8 cellular contexts compared by ENCODE assay signal in genomic region chr12:4267904-4268548, GRCh38. TPM values are rescaled to one million over a fixed set of nuclear protein-coding genes. Genes with fewer than 3 reads are reported as not detected.
DNase-seq lines count a peak whose midpoint lies in the region; ATAC-seq, FAIRE-seq and TF ChIP-seq lines count a peak whose summit lies in the region.
"Had no signal": no experiment of that assay in that cellular context is flagged by ENCODE, and none has a peak within 500 bp of the region (broad histone marks: within the 10 kb centered on the region; RNA-seq: fewer than 3 reads in every experiment).

No MANE protein-coding gene starts in this region.

- peaks cover 21% of the 10 kb centered on the region for H3K27me3 Mint-ChIP-seq in neural progenitor cell (ENCODE audit: insufficient read depth, low read depth)

- peaks cover 97% of the 10 kb centered on the region for H3K27me3 ChIP-seq in neural progenitor cell

- no peaks in the 10 kb centered on the region for H3K9me3 ChIP-seq in neural progenitor cell (ENCODE audit: low read depth)

- no peaks in the 10 kb centered on the region for H4K20me1 ChIP-seq in neural progenitor cell (ENCODE audit: low read depth)

- H3F3A ChIP-seq in neural progenitor cell (ENCODE audit: low read depth) = peaks cover 41% of the 10 kb centered on the region

- TF ChIP-seq RAD21 in Ishikawa (IDR thresholded peaks at IDR 0.05; ENCODE audit: low read depth) = no peak

- H3K79me2 ChIP-seq in neural progenitor cell (ENCODE audit: low read depth) = no peaks in the 10 kb centered on the region

- H3K9me3 Mint-ChIP-seq in neural progenitor cell = no peaks in the 10 kb centered on the region

- H3K4me3 ChIP-seq in coronary artery (peak overlapping the region; percentile 96), neural progenitor cell (peak overlapping the region; percentile 82)

- TF ChIP-seq EP300 in Ishikawa (IDR thresholded peaks at IDR 0.05; ENCODE audit: borderline replicate concordance) = no peak

- FAIRE-seq in urothelium cell line (lab: Jason Lieb, UNC) = no peak

- peak; percentile 19 for DNase-seq in Caki2 (ENCODE audit: low read depth)
- DNase-seq in coronary artery (ENCODE audit: low spot score) = no peak
- no peak for DNase-seq in neural progenitor cell (ENCODE audit: low spot score)
- DNase-seq in urothelium cell line (ENCODE audit: low spot score) = no peak
- DNase-seq in NCI-H2196 treated with DMSO at 0.1 percent for 48 hours (lab: John Stamatoyannopoulos, UW; ENCODE audit: unreplicated experiment) = no peak
- DNase-seq: NCI-H146 had no signal

- peak overlapping the region; percentile 80 for H3K4me2 ChIP-seq in neural progenitor cell

- no peaks in the 10 kb centered on the region for H3K36me3 Mint-ChIP-seq in neural progenitor cell

- peaks cover 19% of the 10 kb centered on the region for H3K4me1 Mint-ChIP-seq in neural progenitor cell

- ATAC-seq in HG02678 (IDR thresholded peaks at IDR 0.05; ENCODE audit: unreplicated experiment) = no peak

- H3K4me1 ChIP-seq in neural progenitor cell = peaks cover 13% of the 10 kb centered on the region

- no peaks in the 10 kb centered on the region for H3K36me3 ChIP-seq in neural progenitor cell

- H3K9ac ChIP-seq in neural progenitor cell = no peak overlapping the region

- in situ Hi-C loops in Caki2 (cut with HindIII; ENCODE audit: low pct_unique_long_range_greater_than_20kb, low sequenced_read_pairs) = loop anchor here (25.0 kb wide), 1 partner anchor 381 kb away; no protein-coding TSS in a partner anchor

- no peak for TF ChIP-seq CTCF in coronary artery (IDR thresholded peaks at IDR 0.05)
- TF ChIP-seq CTCF in neural progenitor cell (IDR thresholded peaks at IDR 0.05) = no peak

- peak overlapping the region; percentile 93 for H3K4me3 Mint-ChIP-seq in neural progenitor cell

- no peak overlapping the region for H2AFZ ChIP-seq in neural progenitor cell (replicated peaks)

- H3K27ac ChIP-seq in coronary artery (peak overlapping the region in 1 of 2 donors; percentile 82), neural progenitor cell (no peak overlapping the region)

- no peak overlapping the region for H3K27ac Mint-ChIP-seq in neural progenitor cell

TF ChIP-seq in Ishikawa, 13 proteins besides CTCF, POLR2A, EP300 and RAD21:
- TF ChIP-seq CREB1 (IDR thresholded peaks at IDR 0.05; ENCODE audit: low read depth) (no peak), EGR1 (IDR thresholded peaks at IDR 0.05) (no peak), ZBTB7A (IDR thresholded peaks at IDR 0.05; ENCODE audit: low read depth) (no peak), TCF12 (IDR thresholded peaks at IDR 0.05; ENCODE audit: low read depth) (peak; percentile 16; the same call in 1 of the 2 replicates), YY1 (IDR thresholded peaks at IDR 0.05; ENCODE audit: low read depth) (no peak)

RNA-seq across cellular contexts. Expression of gene CCND2, which starts 5.5 kb away (rescaled TPM):
- total RNA-seq in Caki2 (2014; rRNA removed; shearing (Covaris generic); ENCODE audit: low replicate concordance) = 0.03 TPM in 2 replicates
- total RNA-seq in neural progenitor cell (ENCODE audit: low replicate concordance) = 95.8 and 103 TPM in 2 replicates

RNA-seq across cellular contexts. Expression of gene TIGAR, which starts 53.0 kb away (rescaled TPM):
- 11.1 and 13.4 TPM in 2 replicates for total RNA-seq in Caki2 (2014; rRNA removed; shearing (Covaris generic); ENCODE audit: low replicate concordance)
- total RNA-seq in neural progenitor cell (ENCODE audit: low replicate concordance) = 7.1 and 18.1 TPM in 2 replicates

Comparison
In these comparisons a context has a peak if more than half of its experiments do, and no peak if none do; other contexts are left out.
1. RNA of gene CCND2, which starts 5.5 kb away (total RNA-seq): 95.8 to 103 TPM in neural progenitor cell; 0.03 TPM in Caki2; every median in the first group is over 10 times any median in the second.